6 cellular contexts compared by ENCODE assay signal in the genomic region with DNA sequence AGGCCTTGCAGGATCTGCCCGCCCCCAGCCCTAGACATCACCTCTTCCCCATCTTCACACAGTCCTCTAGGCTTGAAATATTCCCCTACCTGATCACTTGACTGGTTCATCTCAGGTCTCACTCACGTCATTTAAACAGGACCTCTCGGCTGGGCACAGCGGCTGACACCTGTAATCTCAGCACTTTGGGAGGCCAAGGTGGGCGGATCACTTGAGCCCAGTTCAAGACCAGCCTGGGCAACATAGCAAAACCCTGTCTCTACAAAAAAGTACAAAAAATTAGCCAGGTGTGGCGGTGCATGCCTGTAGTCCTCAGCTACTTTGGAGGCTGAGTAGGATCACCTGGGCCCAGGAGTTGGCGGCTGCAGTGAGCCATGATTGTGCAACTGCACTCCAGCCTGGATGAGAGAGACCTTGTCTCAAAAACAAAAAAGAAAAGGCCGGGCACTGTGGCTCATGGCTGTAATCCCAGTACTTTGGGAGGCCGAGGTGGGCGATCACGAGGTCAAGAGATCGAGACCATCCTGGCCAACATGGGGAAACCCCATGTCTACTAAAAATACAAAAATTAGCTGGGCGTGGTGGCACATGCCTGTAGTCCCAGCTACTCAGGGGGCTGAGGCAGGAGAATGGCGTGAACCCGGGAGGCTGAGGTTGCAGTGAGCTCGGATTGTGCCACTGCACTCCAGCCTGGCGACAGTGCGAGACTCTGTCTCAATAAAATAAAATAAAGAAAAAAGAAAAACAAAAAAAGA. TPM values are rescaled to one million over a fixed set of nuclear protein-coding genes. Genes with fewer than 3 reads are reported as not detected.
DNase-seq lines count a peak whose midpoint lies in the region; ATAC-seq and TF ChIP-seq lines count a peak whose summit lies in the region.
"Not testable (repeated sequence)": the region's sequence is repeated elsewhere in the genome, so short reads cannot be mapped to it uniquely, and the experiment has no call there.

No MANE protein-coding gene starts in this region.

- H3K36me3 Mint-ChIP-seq in Calu3 (ENCODE audit: insufficient read depth, unreplicated experiment): peaks cover 85% of the 10 kb centered on the region
- H3K36me3 Mint-ChIP-seq in endodermal cell (ENCODE audit: low read depth): peaks cover 33% of the 10 kb centered on the region
- H3K36me3 Mint-ChIP-seq in naive thymus-derived CD4-positive, alpha-beta T cell: peaks cover 0 to 31% (median 26%) of the 10 kb centered on the region in 5 donors
- peaks cover 66% of the 10 kb centered on the region for H3K36me3 Mint-ChIP-seq in stimulated activated naive CD8-positive, alpha-beta T cell treated with anti-CD3 and anti-CD28 coated beads, Interleukin-15, Interleukin-2, amounts not matched to agents 100 ng/mL and 50 ng/mL, for 24 hours (ENCODE audit: low read depth)

- not testable (repeated sequence) for DNase-seq in Calu3; endodermal cell; naive thymus-derived CD4-positive, alpha-beta T cell
- peak; percentile 44 for DNase-seq in activated effector memory CD4-positive, alpha-beta T cell treated with anti-CD3 and anti-CD28 coated beads, Interleukin-2, amount 50 U/mL, for 16 hours

- peaks cover 34% of the 10 kb centered on the region for H3K79me2 ChIP-seq in SU-DHL-6 (ENCODE audit: insufficient read depth, low read length)

- H3K27me3 Mint-ChIP-seq in Calu3 (ENCODE audit: unreplicated experiment); endodermal cell (ENCODE audit: insufficient read depth); naive thymus-derived CD4-positive, alpha-beta T cell; stimulated activated naive CD8-positive, alpha-beta T cell treated with anti-CD3 and anti-CD28 coated beads, Interleukin-15, Interleukin-2, amounts not matched to agents 100 ng/mL and 50 ng/mL, for 24 hours: not testable (repeated sequence)

- not testable (repeated sequence) for BruUV-seq in Calu3 (replicated peaks; lab: Mats Ljungman, UMichigan)

- H3K36me3 ChIP-seq in SU-DHL-6 (ENCODE audit: low read length) (peaks cover 13% of the 10 kb centered on the region; the same call in 1 of the 2 replicates), endodermal cell (ENCODE audit: control insufficient read depth, insufficient read depth, low read length) (peaks cover 60% of the 10 kb centered on the region)
- H3K36me3 ChIP-seq in naive thymus-derived CD4-positive, alpha-beta T cell (ENCODE audit: control insufficient read depth in 2 of 3, insufficient read depth in 3 of 3, low read length in 3 of 3): peaks cover 16 to 42% (median 19%) of the 10 kb centered on the region in 3 experiments

- not testable (repeated sequence) for H2AFZ ChIP-seq in SU-DHL-6 (ENCODE audit: low read depth, low read length, severe bottlenecking)

- H3F3A ChIP-seq in SU-DHL-6 (ENCODE audit: insufficient read depth): peaks cover 38% of the 10 kb centered on the region

- peak overlapping the region; percentile 95; the same call in 1 of the 2 replicates for H3K9ac ChIP-seq in SU-DHL-6 (ENCODE audit: low read length)
- not testable (repeated sequence) for H3K9ac ChIP-seq in endodermal cell (ENCODE audit: extremely low read depth, low read length, poor library complexity, severe bottlenecking)

- not testable (repeated sequence) for TF ChIP-seq CTCF in Calu3 (IDR thresholded peaks at IDR 0.05; ENCODE audit: unreplicated experiment); SU-DHL-6 (IDR thresholded peaks at IDR 0.05; ENCODE audit: insufficient read depth, low read length, poor library complexity, severe bottlenecking); endodermal cell (conservative IDR thresholded peaks at IDR 0.05)

- peaks cover 23% of the 10 kb centered on the region for H3K4me1 Mint-ChIP-seq in Calu3 (ENCODE audit: low read depth, unreplicated experiment)
- not testable (repeated sequence) for H3K4me1 Mint-ChIP-seq in endodermal cell
- H3K4me1 Mint-ChIP-seq in naive thymus-derived CD4-positive, alpha-beta T cell: peaks cover 15 to 79% (median 51%) of the 10 kb centered on the region in 7 donors
- peaks cover 75% of the 10 kb centered on the region for H3K4me1 Mint-ChIP-seq in stimulated activated naive CD8-positive, alpha-beta T cell treated with anti-CD3 and anti-CD28 coated beads, Interleukin-15, Interleukin-2, amounts not matched to agents 100 ng/mL and 50 ng/mL, for 24 hours (ENCODE audit: low read depth)

- H3K4me3 ChIP-seq in SU-DHL-6 (ENCODE audit: insufficient read depth, low read length, poor library complexity, severe bottlenecking); endodermal cell (ENCODE audit: low read length); naive thymus-derived CD4-positive, alpha-beta T cell (ENCODE audit: low read length): not testable (repeated sequence)

- POLR2A ChIA-PET in naive thymus-derived CD4-positive, alpha-beta T cell (lab: Charles Lee): interaction anchor here (0.8 to 9.9 kb wide), 11 partner anchors 8 to 340 kb away, joined by 3 to 237 read pairs (median 5); a partner anchor contains a TSS

- CTCF ChIA-PET in Calu3 (lab: Charles Lee): interaction anchor here (1.3 kb wide), 1 partner anchor 9 kb away, joined by 3 read pairs; no protein-coding TSS in a partner anchor
- CTCF ChIA-PET in naive thymus-derived CD4-positive, alpha-beta T cell (lab: Charles Lee): interaction anchor here (0.9 to 1.3 kb wide), 4 partner anchors 29 to 203 kb away, joined by 3 to 4 read pairs (median 4); no protein-coding TSS in a partner anchor

- not testable (repeated sequence) for H3K4me3 Mint-ChIP-seq in Calu3 (ENCODE audit: low read depth, unreplicated experiment); endodermal cell
- peak overlapping the region in 3 of 10 donors; percentile 41 to 66 (median 43) for H3K4me3 Mint-ChIP-seq in naive thymus-derived CD4-positive, alpha-beta T cell
- peak overlapping the region; percentile 100 for H3K4me3 Mint-ChIP-seq in stimulated activated naive CD8-positive, alpha-beta T cell treated with anti-CD3 and anti-CD28 coated beads, Interleukin-15, Interleukin-2, amounts not matched to agents 100 ng/mL and 50 ng/mL, for 24 hours

- H3K9me3 ChIP-seq in SU-DHL-6 (ENCODE audit: insufficient read depth, low read length); endodermal cell (ENCODE audit: control insufficient read depth, low read length); naive thymus-derived CD4-positive, alpha-beta T cell (ENCODE audit: control insufficient read depth in 2 of 3, low read length in 3 of 3): not testable (repeated sequence)

- H3K9me3 Mint-ChIP-seq in Calu3 (ENCODE audit: low read depth, unreplicated experiment); endodermal cell; naive thymus-derived CD4-positive, alpha-beta T cell; stimulated activated naive CD8-positive, alpha-beta T cell treated with anti-CD3 and anti-CD28 coated beads, Interleukin-15, Interleukin-2, amounts not matched to agents 100 ng/mL and 50 ng/mL, for 24 hours: not testable (repeated sequence)

- ATAC-seq in naive thymus-derived CD4-positive, alpha-beta T cell: not testable (repeated sequence)

- peak overlapping the region; percentile 25 for H3K27ac Mint-ChIP-seq in Calu3 (ENCODE audit: unreplicated experiment)
- H3K27ac Mint-ChIP-seq in endodermal cell: peak overlapping the region; percentile 75
- H3K27ac Mint-ChIP-seq in naive thymus-derived CD4-positive, alpha-beta T cell: peak overlapping the region; percentile 41 to 100 (median 93)
- peak overlapping the region; percentile 97 for H3K27ac Mint-ChIP-seq in stimulated activated naive CD8-positive, alpha-beta T cell treated with anti-CD3 and anti-CD28 coated beads, Interleukin-15, Interleukin-2, amounts not matched to agents 100 ng/mL and 50 ng/mL, for 24 hours

- H3K9me2 ChIP-seq in SU-DHL-6 (replicated peaks; ENCODE audit: insufficient read depth, low read length): not testable (repeated sequence)

- intact Hi-C loops in Calu3 (cut with micrococcal nuclease; ENCODE audit: unreplicated experiment): loop anchor here (5.0 to 10.0 kb wide), 2 partner anchors 274 to 332 kb away; a partner anchor contains a TSS
- intact Hi-C loops in naive thymus-derived CD4-positive, alpha-beta T cell (cut with micrococcal nuclease): loop anchor here (1.0 to 10.0 kb wide), 3 partner anchors 9 to 374 kb away; a partner anchor contains a TSS

- H3K4me2 ChIP-seq in SU-DHL-6 (ENCODE audit: low read depth, low read length, poor library complexity, severe bottlenecking): not testable (repeated sequence)

- not testable (repeated sequence) for H3K4me1 ChIP-seq in endodermal cell (ENCODE audit: control insufficient read depth, insufficient read depth, low read length)
- peaks cover 26 to 35% of the 10 kb centered on the region in 2 donors for H3K4me1 ChIP-seq in naive thymus-derived CD4-positive, alpha-beta T cell (ENCODE audit: control insufficient read depth in 2 of 2, insufficient read depth in 2 of 2, low read length in 2 of 2)

- peak overlapping the region; percentile 71 for H3K27ac ChIP-seq in SU-DHL-6 (ENCODE audit: low read depth, low read length)
- H3K27ac ChIP-seq in endodermal cell (ENCODE audit: low read depth, low read length): not testable (repeated sequence)
- peak overlapping the region; percentile 99 for H3K27ac ChIP-seq in naive thymus-derived CD4-positive, alpha-beta T cell (ENCODE audit: low read depth, low read length)

- H3K27me3 ChIP-seq in SU-DHL-6 (ENCODE audit: low read length); endodermal cell (ENCODE audit: control insufficient read depth, insufficient read depth, low read length, poor library complexity, severe bottlenecking); naive thymus-derived CD4-positive, alpha-beta T cell (ENCODE audit: control insufficient read depth in 2 of 2, insufficient read depth in 2 of 2, low read length in 2 of 2): not testable (repeated sequence)

- WGBS in endodermal cell (ENCODE audit: insufficient coverage in 1 of 2, insufficient read length in 1 of 2), 2 experiments: 94 to 97% methylated on average over 9 to 18 of the region's 18 CpGs

- H4K20me1 ChIP-seq in SU-DHL-6 (ENCODE audit: low read depth, low read length): not testable (repeated sequence)

RNA-seq across cellular contexts. Expression of a gene that starts 1.6 kb away (rescaled TPM):
- total RNA-seq in Calu3 (2022) (13.2 and 17.2 TPM in 2 replicates), endodermal cell (10 to 100 TPM; 11.0 to 11.8 TPM)
- 6.0 TPM for polyA plus RNA-seq in endodermal cell (2013, experiment 1 of 2)
- polyA plus RNA-seq in endodermal cell (2013, experiment 2 of 2): 5.4 TPM
- 10 to 100 TPM in 4 of 5 experiments, 1 to 10 TPM in 1; 9.9 to 18.2 (median 11.3) TPM for total RNA-seq in naive thymus-derived CD4-positive, alpha-beta T cell
- 10 to 100 TPM; 29.9 to 35.6 TPM for polyA plus RNA-seq in naive thymus-derived CD4-positive, alpha-beta T cell

RNA-seq across cellular contexts. Expression of a gene that starts 2.8 kb away (rescaled TPM):
- total RNA-seq in Calu3 (2022): 650 and 668 TPM in 2 replicates
- 100 to 1,000 TPM; 774 to 802 TPM for total RNA-seq in endodermal cell
- polyA plus RNA-seq in endodermal cell (2013, experiment 1 of 2): 857 TPM
- polyA plus RNA-seq in endodermal cell (2013, experiment 2 of 2): 794 TPM
- 1,000 to 10,000 TPM; 1,053 to 1,849 (median 1,722) TPM for total RNA-seq in naive thymus-derived CD4-positive, alpha-beta T cell
- 1,000 to 10,000 TPM; 1,055 to 1,372 TPM for polyA plus RNA-seq in naive thymus-derived CD4-positive, alpha-beta T cell

RNA-seq across cellular contexts. Expression of a gene that starts 3.0 kb away (rescaled TPM):
- total RNA-seq in Calu3 (2022) (84.1 and 97.9 TPM in 2 replicates), endodermal cell (10 to 100 TPM; 53.9 to 56.6 TPM)
- 37.3 TPM for polyA plus RNA-seq in endodermal cell (2013, experiment 1 of 2)
- 36.6 TPM for polyA plus RNA-seq in endodermal cell (2013, experiment 2 of 2)
- total RNA-seq in naive thymus-derived CD4-positive, alpha-beta T cell: 10 to 100 TPM; 38.1 to 65.5 (median 51.9) TPM
- polyA plus RNA-seq in naive thymus-derived CD4-positive, alpha-beta T cell: 100 to 1,000 TPM in 1 of 2 donors, 10 to 100 TPM in 1; 93.7 to 102 TPM

RNA-seq across cellular contexts. Expression of a gene that starts 7.4 kb away (rescaled TPM):
- total RNA-seq in Calu3 (2022) (41.2 and 42.8 TPM in 2 replicates), endodermal cell (100 to 1,000 TPM in 1 of 2 donors, 10 to 100 TPM in 1; 97.9 to 108 TPM)
- polyA plus RNA-seq in endodermal cell (2013, experiment 1 of 2): 75.3 TPM
- polyA plus RNA-seq in endodermal cell (2013, experiment 2 of 2): 70.5 TPM
- 10 to 100 TPM; 21.6 to 37.8 (median 30.8) TPM for total RNA-seq in naive thymus-derived CD4-positive, alpha-beta T cell
- polyA plus RNA-seq in naive thymus-derived CD4-positive, alpha-beta T cell: 10 to 100 TPM; 15.0 to 21.1 TPM

RNA-seq across cellular contexts. Expression of a gene that starts 15.2 kb away (rescaled TPM):
- total RNA-seq in Calu3 (2022) (68.5 and 76.7 TPM in 2 replicates), endodermal cell (10 to 100 TPM; 30.4 to 39.5 TPM)
- polyA plus RNA-seq in endodermal cell (2013, experiment 1 of 2): 32.8 TPM
- polyA plus RNA-seq in endodermal cell (2013, experiment 2 of 2): 25.3 TPM
- 10 to 100 TPM; 61.0 to 84.6 (median 67.9) TPM for total RNA-seq in naive thymus-derived CD4-positive, alpha-beta T cell
- polyA plus RNA-seq in naive thymus-derived CD4-positive, alpha-beta T cell: 10 to 100 TPM in 1 of 2 donors, 1 to 10 TPM in 1; 8.6 to 15.0 TPM

Comparison
In these comparisons a context has a peak if more than half of its experiments do, and no peak if none do; other contexts are left out.
1. H3K27ac Mint-ChIP-seq: peak in every context shown above with its lines; median percentile 97 in stimulated activated naive CD8-positive, alpha-beta T cell treated with anti-CD3 and anti-CD28 coated beads, Interleukin-15, Interleukin-2, amounts not matched to agents 100 ng/mL and 50 ng/mL, for 24 hours; 93 in naive thymus-derived CD4-positive, alpha-beta T cell; 75 in endodermal cell; 25 in Calu3.